Comparison of ENCODE assay signal across 8 cellular contexts in genomic region chrX:48509619-48510018, GRCh38. TPM values are rescaled to one million over a fixed set of nuclear protein-coding genes. Genes with fewer than 3 reads are reported as not detected.
A peak's percentile ranks its signal among the peaks of the same experiment; 100 is the strongest.
DNase-seq lines count a peak whose midpoint lies in the region; ATAC-seq, FAIRE-seq and TF ChIP-seq lines count a peak whose summit lies in the region.

No MANE protein-coding gene starts in this region.

- peaks cover 0 to 9% of the 10 kb centered on the region in 2 donors for H3K36me3 ChIP-seq in gastroesophageal sphincter
- peaks cover 0 to 5% (median 0%) of the 10 kb centered on the region in 3 donors for H3K36me3 ChIP-seq in skeletal muscle tissue (ENCODE audit: control insufficient read depth in 3 of 3, insufficient read depth in 3 of 3, low read length in 3 of 3)

- WGBS in gastroesophageal sphincter (ENCODE audit: low coverage in 1 of 2), 2 donors, result 90% methylated on average over 4 of the region's 11 CpGs; no CpG with 5 or more reads in 1 of the 2 donors

- CTCF ChIA-PET in WTC11 (lab: Charles Lee), result no interaction called here

- TF ChIP-seq CTCF in WTC11 (IDR thresholded peaks at IDR 0.05) (no peak), gastroesophageal sphincter (IDR thresholded peaks at IDR 0.05) (no peak)

- peaks cover 7% of the 10 kb centered on the region for H3K4me1 Mint-ChIP-seq in WTC11

- H3K4me1 ChIP-seq in gastroesophageal sphincter (peaks cover 0 to 11% (median 0%) of the 10 kb centered on the region in 3 donors), skeletal muscle tissue (ENCODE audit: control insufficient read depth in 3 of 3, insufficient read depth in 3 of 3, low read length in 3 of 3) (peaks cover 6 to 16% (median 6%) of the 10 kb centered on the region in 3 donors)

- ATAC-seq in WTC11 (no peak), gastroesophageal sphincter (no peak), HG03521 (IDR thresholded peaks at IDR 0.05; ENCODE audit: unreplicated experiment) (no peak), HG03439 (IDR thresholded peaks at IDR 0.05; ENCODE audit: unreplicated experiment) (no peak)

- TF ChIP-seq POLR2A in GM12892 (IDR thresholded peaks at IDR 0.05; ENCODE audit: low read depth, low read length) (no peak), gastroesophageal sphincter (IDR thresholded peaks at IDR 0.05) (no peak)

- no peaks in the 10 kb centered on the region for H3K9me3 ChIP-seq in gastroesophageal sphincter
- no peaks in the 10 kb centered on the region for H3K9me3 ChIP-seq in skeletal muscle tissue (ENCODE audit: control insufficient read depth in 3 of 3, low read length in 3 of 3)

- H3K4me3 ChIP-seq in gastroesophageal sphincter, result peak overlapping the region; percentile 75 to 100
- peak overlapping the region; percentile 70 to 82 (median 76) for H3K4me3 ChIP-seq in skeletal muscle tissue (ENCODE audit: low read length in 3 of 3)

- no peak overlapping the region for H3K27ac Mint-ChIP-seq in WTC11

- H3K27ac ChIP-seq in gastroesophageal sphincter, result peak overlapping the region in 2 of 4 donors; percentile 81 to 86
- no peak overlapping the region for H3K27ac ChIP-seq in skeletal muscle tissue (ENCODE audit: low read depth, low read length)

- H3K27me3 ChIP-seq in gastroesophageal sphincter (no peaks in the 10 kb centered on the region), skeletal muscle tissue (ENCODE audit: control insufficient read depth in 3 of 3, insufficient read depth in 3 of 3, low read length in 3 of 3) (no peaks in the 10 kb centered on the region)

- FAIRE-seq in GM12892 (lab: Jason Lieb, UNC), result peak; percentile 54

- H3K9me3 Mint-ChIP-seq in WTC11, result no peaks in the 10 kb centered on the region

- DNase-seq in GM12892 (ENCODE audit: insufficient read length) (no peak), WTC11 (ENCODE audit: low spot score) (no peak), SIG-M5 (lab: John Stamatoyannopoulos, UW) (no peak), kidney glomerular epithelial cell (lab: John Stamatoyannopoulos, UW) (no peak)

- POLR2A ChIA-PET in WTC11 (lab: Charles Lee), result no interaction called here

- peak overlapping the region; percentile 76 to 85 (median 84) for H3K9ac ChIP-seq in skeletal muscle tissue (ENCODE audit: low read depth in 1 of 3, low read length in 3 of 3)

- no peak for TF ChIP-seq EP300 in gastroesophageal sphincter (IDR thresholded peaks at IDR 0.05)

- peak overlapping the region; percentile 85 for H3K4me3 Mint-ChIP-seq in WTC11

- no peaks in the 10 kb centered on the region for H3K36me3 Mint-ChIP-seq in WTC11

- H3K27me3 Mint-ChIP-seq in WTC11 (ENCODE audit: low read depth), result no peaks in the 10 kb centered on the region; the same call in none of the 2 replicates

TF ChIP-seq in WTC11, 78 proteins besides CTCF, POLR2A, EP300 and RAD21 (continues in another document):
- TF ChIP-seq CREB1 (CRISPR knock-in tag; IDR thresholded peaks at IDR 0.05), result no peak
- TF ChIP-seq ZNF121 (CRISPR knock-in tag; IDR thresholded peaks at IDR 0.05), result no peak
- no peak for TF ChIP-seq TP53 (CRISPR knock-in tag; IDR thresholded peaks at IDR 0.05)
- no peak for TF ChIP-seq ERG (CRISPR knock-in tag; IDR thresholded peaks at IDR 0.05)
- no peak for TF ChIP-seq FOXP1 (CRISPR knock-in tag; IDR thresholded peaks at IDR 0.05; ENCODE audit: borderline replicate concordance)
- TF ChIP-seq TEAD4 (CRISPR knock-in tag; IDR thresholded peaks at IDR 0.05), result no peak
- TF ChIP-seq USF2 (CRISPR knock-in tag; IDR thresholded peaks at IDR 0.05), result no peak
- no peak for TF ChIP-seq GABPB1 (CRISPR knock-in tag; IDR thresholded peaks at IDR 0.05)
- no peak for TF ChIP-seq ZNF512 (CRISPR knock-in tag; IDR thresholded peaks at IDR 0.05; ENCODE audit: borderline replicate concordance)
- TF ChIP-seq AFF4 (CRISPR knock-in tag; IDR thresholded peaks at IDR 0.05; ENCODE audit: borderline replicate concordance), result no peak
- TF ChIP-seq CDX4 (CRISPR knock-in tag; IDR thresholded peaks at IDR 0.05; ENCODE audit: borderline replicate concordance), result no peak
- TF ChIP-seq ZNF263 (CRISPR knock-in tag; IDR thresholded peaks at IDR 0.05; ENCODE audit: low read depth), result no peak

RNA-seq across cellular contexts. Expression of gene PORCN, which starts 0.8 kb away (rescaled TPM):
- polyA plus RNA-seq in GM12892 (2012; ENCODE audit: missing spikeins), result 5.9 TPM
- total RNA-seq in WTC11 (2021) (16.4 to 19.7 TPM (median 16.9 TPM) in 3 replicates), gastroesophageal sphincter (10 to 100 TPM in 3 of 4 donors, 1 to 10 TPM in 1; 9.4 to 21.0 (median 13.2) TPM), skeletal muscle tissue (1.0 TPM)

RNA-seq across cellular contexts. Expression of gene EBP, which starts 12.0 kb away (rescaled TPM):
- polyA plus RNA-seq in GM12892 (2012; ENCODE audit: missing spikeins), result 105 TPM
- total RNA-seq in WTC11 (2021) (129 to 145 TPM (median 138 TPM) in 3 replicates), gastroesophageal sphincter (10 to 100 TPM; 12.9 to 17.7 (median 14.5) TPM), skeletal muscle tissue (21.4 TPM)

RNA-seq across cellular contexts. Expression of gene TBC1D25, which starts 29.9 kb away (rescaled TPM):
- 7.4 TPM for polyA plus RNA-seq in GM12892 (2012; ENCODE audit: missing spikeins)
- total RNA-seq in WTC11 (2021) (7.5 to 10.2 TPM (median 9.9 TPM) in 3 replicates), gastroesophageal sphincter (10 to 100 TPM in 3 of 4 donors, 1 to 10 TPM in 1; 8.4 to 16.9 (median 12.7) TPM), skeletal muscle tissue (2.1 TPM)

RNA-seq across cellular contexts. Expression of gene FTSJ1, which starts 33.6 kb away (rescaled TPM):
- polyA plus RNA-seq in GM12892 (2012; ENCODE audit: missing spikeins), result 30.4 TPM
- total RNA-seq in WTC11 (2021) (50.2 to 54.5 TPM (median 53.9 TPM) in 3 replicates), gastroesophageal sphincter (10 to 100 TPM; 31.1 to 43.0 (median 38.9) TPM), skeletal muscle tissue (20.9 TPM)

RNA-seq across cellular contexts. Expression of gene SLC38A5, which starts 39.6 kb away (rescaled TPM):
- polyA plus RNA-seq in GM12892 (2012; ENCODE audit: missing spikeins), result 37.8 TPM
- total RNA-seq in WTC11 (2021) (30.9 to 50.6 TPM (median 34.6 TPM) in 3 replicates), gastroesophageal sphincter (1 to 10 TPM; 4.2 to 7.9 (median 4.7) TPM), skeletal muscle tissue (6.3 TPM)
